Comparison of ENCODE assay signal across 12 cellular contexts in the genomic region with DNA sequence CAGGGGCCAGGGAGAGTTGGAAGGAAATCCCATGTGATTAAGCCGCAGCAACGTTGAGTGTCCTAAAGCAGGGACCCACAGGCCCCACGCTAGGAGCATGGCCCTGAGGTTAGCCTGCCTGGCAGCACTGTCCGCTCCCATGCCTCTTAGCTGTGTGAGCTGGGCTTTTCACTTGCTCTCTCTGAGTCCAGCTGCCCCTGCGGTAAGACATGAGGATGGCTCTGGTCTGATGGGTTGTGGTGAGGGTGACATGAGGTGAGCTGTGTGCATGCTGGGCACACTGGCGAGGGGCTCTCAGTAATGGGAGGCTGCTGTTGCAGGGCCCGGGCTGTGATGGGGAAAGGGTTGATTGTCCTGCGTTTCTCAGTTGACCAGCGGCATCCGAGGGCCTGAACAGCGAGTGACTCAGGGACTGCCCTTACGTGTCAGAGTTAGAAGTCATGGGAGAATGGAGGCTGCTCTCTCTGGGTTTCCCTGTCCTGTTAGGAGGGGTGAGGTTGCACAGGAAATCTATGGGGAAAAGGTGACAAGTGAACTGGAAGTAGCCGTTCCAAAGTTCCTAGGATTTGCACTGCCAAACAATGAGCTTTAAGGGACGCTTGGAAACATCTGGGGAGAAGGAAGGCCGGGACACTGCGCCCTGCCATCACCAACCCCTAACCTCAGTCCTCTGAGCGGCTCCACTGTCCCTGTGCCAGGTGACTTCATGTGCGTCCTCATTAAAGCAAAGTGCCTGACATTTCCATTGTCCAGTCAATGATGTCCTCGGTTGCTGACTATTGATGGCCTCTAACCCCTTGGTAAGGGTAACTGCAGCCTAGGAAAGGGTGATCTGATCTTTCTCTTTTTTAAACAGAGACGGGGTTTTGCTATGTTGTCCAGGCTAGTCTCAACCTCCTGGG.
"Had no signal": no experiment of that assay in that cellular context is flagged by ENCODE, and none has a peak within 500 bp of the region (broad histone marks: within the 10 kb centered on the region; RNA-seq: fewer than 3 reads in every experiment).

No MANE protein-coding gene starts in this region.

- H3K27ac ChIP-seq: cardiac muscle cell, colonic mucosa, heart right ventricle, parathyroid adenoma, skin epidermis, transverse colon, WERI-Rb-1 had no signal

- H3K27ac Mint-ChIP-seq: activated CD4-positive, alpha-beta T cell treated with anti-CD3 and anti-CD28 coated beads, Interleukin-2, amount 10 ng/mL, durations not matched to agents 24 days and 14 days; memory B cell; nephron had no signal

- DNase-seq: activated CD4-positive, alpha-beta T cell treated with anti-CD3 and anti-CD28 coated beads, Interleukin-2, amount 10 ng/mL, durations not matched to agents 24 days and 14 days; colonic mucosa; foreskin melanocyte; heart right ventricle; transverse colon; WERI-Rb-1 had no signal

- H3K4me1 Mint-ChIP-seq: activated CD4-positive, alpha-beta T cell treated with anti-CD3 and anti-CD28 coated beads, Interleukin-2, amount 10 ng/mL, durations not matched to agents 24 days and 14 days; memory B cell; nephron had no signal

- H3K4me3 ChIP-seq: cardiac muscle cell, colonic mucosa, heart right ventricle, skin epidermis, transverse colon had no signal

- H3K9me3 ChIP-seq: colonic mucosa, heart right ventricle, transverse colon had no signal

- H3K36me3 ChIP-seq: cardiac muscle cell, colonic mucosa, heart right ventricle, transverse colon, WERI-Rb-1 had no signal

- H3K9me3 Mint-ChIP-seq: activated CD4-positive, alpha-beta T cell treated with anti-CD3 and anti-CD28 coated beads, Interleukin-2, amount 10 ng/mL, durations not matched to agents 24 days and 14 days; memory B cell; nephron had no signal

- ATAC-seq: heart right ventricle, left lobe of liver had no signal

- H3K4me1 ChIP-seq: colonic mucosa, heart right ventricle, parathyroid adenoma, transverse colon had no signal

- H3K4me3 Mint-ChIP-seq: activated CD4-positive, alpha-beta T cell treated with anti-CD3 and anti-CD28 coated beads, Interleukin-2, amount 10 ng/mL, durations not matched to agents 24 days and 14 days; memory B cell; nephron had no signal

- H3K27me3 Mint-ChIP-seq: activated CD4-positive, alpha-beta T cell treated with anti-CD3 and anti-CD28 coated beads, Interleukin-2, amount 10 ng/mL, durations not matched to agents 24 days and 14 days; memory B cell had no signal

- H3K27me3 ChIP-seq: cardiac muscle cell, colonic mucosa, heart right ventricle, transverse colon had no signal
